12 cellular contexts compared by ENCODE assay signal in the genomic region with DNA sequence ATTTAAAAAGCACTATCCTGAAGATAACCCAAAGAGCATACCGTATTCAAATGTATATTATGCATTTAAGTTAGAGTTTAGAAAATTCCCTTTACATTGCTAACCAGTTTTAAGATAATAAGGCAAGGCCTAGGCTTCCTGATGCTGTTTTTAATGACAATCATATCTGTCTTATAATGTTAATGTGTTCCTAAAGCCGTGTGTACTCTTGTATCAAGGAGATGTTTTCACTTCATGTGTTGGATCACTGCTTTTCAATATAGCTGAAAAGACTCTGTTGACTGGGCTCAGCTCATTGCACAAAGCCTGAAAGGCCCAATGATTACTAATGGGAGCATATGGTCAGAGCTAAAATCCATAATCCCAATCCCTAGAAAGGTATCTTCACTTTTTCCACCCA.
DNase-seq lines count a peak whose midpoint lies in the region; ATAC-seq and TF ChIP-seq lines count a peak whose summit lies in the region.
"Had no signal": no experiment of that assay in that cellular context is flagged by ENCODE, and none has a peak within 500 bp of the region (broad histone marks: within the 10 kb centered on the region; RNA-seq: fewer than 3 reads in every experiment).

No MANE protein-coding gene starts in this region.

- 80 to 85% methylated on average over 1 of the region's 2 CpGs for WGBS in endodermal cell (ENCODE audit: insufficient coverage in 1 of 2, insufficient read length in 1 of 2), 2 experiments

- no peaks in the 10 kb centered on the region for H3K9me2 ChIP-seq in GM23338 (ENCODE audit: insufficient read depth)

- intact Hi-C loops in upper lobe of right lung (cut with DNase I): no loop called here
- intact Hi-C loops in gastrocnemius medialis (cut with DNase I; ENCODE audit: low total_unique reads): no loop called here
- intact Hi-C loops in activated CD4-positive, alpha-beta T cell treated with anti-CD3 and anti-CD28 coated beads for 36 hours (cut with DNase I, micrococcal nuclease): no loop called here

- H3K36me3 Mint-ChIP-seq in GM23338 (ENCODE audit: low read depth) (no peaks in the 10 kb centered on the region), endodermal cell (ENCODE audit: low read depth) (no peaks in the 10 kb centered on the region), neural progenitor cell (peaks cover 10% of the 10 kb centered on the region)
- H3K36me3 Mint-ChIP-seq in activated CD4-positive, alpha-beta T cell treated with anti-CD3 and anti-CD28 coated beads for 36 hours (ENCODE audit: low read depth): no peaks in the 10 kb centered on the region

- TF ChIP-seq CTCF in GM23338 (conservative IDR thresholded peaks at IDR 0.05; ENCODE audit: low read depth in 2 of 2): no peak
- no peak for TF ChIP-seq CTCF in endodermal cell (conservative IDR thresholded peaks at IDR 0.05)
- TF ChIP-seq CTCF in neural progenitor cell (IDR thresholded peaks at IDR 0.05): no peak
- TF ChIP-seq CTCF in upper lobe of right lung (IDR thresholded peaks at IDR 0.05): no peak
- TF ChIP-seq CTCF in gastrocnemius medialis (IDR thresholded peaks at IDR 0.05 in 4 of 5, conservative IDR thresholded peaks at IDR 0.05 in 1 of 5): no peak

- H3K27me3 Mint-ChIP-seq in GM23338 (ENCODE audit: insufficient read depth, low read depth, poor library complexity) (no peaks in the 10 kb centered on the region), endodermal cell (ENCODE audit: insufficient read depth) (no peaks in the 10 kb centered on the region), neural progenitor cell (ENCODE audit: insufficient read depth, low read depth) (no peaks in the 10 kb centered on the region)
- no peaks in the 10 kb centered on the region for H3K27me3 Mint-ChIP-seq in activated CD4-positive, alpha-beta T cell treated with anti-CD3 and anti-CD28 coated beads for 36 hours
- H3K27me3 Mint-ChIP-seq: B cell; CD4-positive, alpha-beta T cell had no signal

- H3K36me3 ChIP-seq in GM23338 (ENCODE audit: insufficient read depth): no peaks in the 10 kb centered on the region
- no peaks in the 10 kb centered on the region for H3K36me3 ChIP-seq in endodermal cell (ENCODE audit: control insufficient read depth, insufficient read depth, low read length)
- H3K36me3 ChIP-seq in neural progenitor cell: no peaks in the 10 kb centered on the region
- H3K36me3 ChIP-seq in upper lobe of right lung: no peaks in the 10 kb centered on the region
- no peaks in the 10 kb centered on the region for H3K36me3 ChIP-seq in gastrocnemius medialis

- CTCF ChIA-PET in activated CD4-positive, alpha-beta T cell treated with anti-CD3 and anti-CD28 coated beads for 36 hours (lab: Charles Lee): no interaction called here

- peak overlapping the region; percentile 44 for H3K4me2 ChIP-seq in GM23338
- peak overlapping the region; percentile 63 for H3K4me2 ChIP-seq in neural progenitor cell

- no peaks in the 10 kb centered on the region for H3K9me3 ChIP-seq in endodermal cell (ENCODE audit: control insufficient read depth, low read length)
- H3K9me3 ChIP-seq in neural progenitor cell (ENCODE audit: low read depth): no peaks in the 10 kb centered on the region
- no peaks in the 10 kb centered on the region for H3K9me3 ChIP-seq in upper lobe of right lung
- no peaks in the 10 kb centered on the region for H3K9me3 ChIP-seq in gastrocnemius medialis

- in situ Hi-C loops in gastrocnemius medialis (cut with MboI; ENCODE audit: low sequenced_read_pairs in 4 of 4): no loop called here

- H3K27ac Mint-ChIP-seq in GM23338 (0 out of 2 replicates have a peak overlapping the region, but pooled peaks have one; percentile 2), endodermal cell (no peak overlapping the region), neural progenitor cell (peak overlapping the region; percentile 95)
- H3K27ac Mint-ChIP-seq in activated CD4-positive, alpha-beta T cell treated with anti-CD3 and anti-CD28 coated beads for 36 hours: no peak overlapping the region
- H3K27ac Mint-ChIP-seq: B cell; CD4-positive, alpha-beta T cell had no signal

- no peak for DNase-seq in GM23338 (ENCODE audit: low spot score)
- peak; percentile 87 for DNase-seq in NCI-H82 (lab: John Stamatoyannopoulos, UW)
- no peak for DNase-seq in endodermal cell
- DNase-seq in neural progenitor cell (ENCODE audit: low spot score): peak; percentile 17
- DNase-seq in upper lobe of right lung: no peak
- no peak for DNase-seq in gastrocnemius medialis
- DNase-seq in activated CD4-positive, alpha-beta T cell treated with anti-CD3 and anti-CD28 coated beads for 36 hours: no peak
- DNase-seq: ACHN; C1 segment of cervical spinal cord; CD4-positive, alpha-beta T cell; DMS53 had no signal

- H3K79me2 ChIP-seq in GM23338 (replicated peaks; ENCODE audit: insufficient read depth) (no peaks in the 10 kb centered on the region), neural progenitor cell (ENCODE audit: low read depth) (peaks cover 18% of the 10 kb centered on the region)

- no peaks in the 10 kb centered on the region for H3K27me3 ChIP-seq in GM23338 (ENCODE audit: insufficient read depth)
- H3K27me3 ChIP-seq in endodermal cell (ENCODE audit: control insufficient read depth, insufficient read depth, low read length, poor library complexity, severe bottlenecking): no peaks in the 10 kb centered on the region
- no peaks in the 10 kb centered on the region for H3K27me3 ChIP-seq in neural progenitor cell
- H3K27me3 ChIP-seq in upper lobe of right lung: no peaks in the 10 kb centered on the region
- H3K27me3 ChIP-seq in gastrocnemius medialis: no peaks in the 10 kb centered on the region

- H3K27ac ChIP-seq in GM23338 (ENCODE audit: low read depth): no peak overlapping the region
- H3K27ac ChIP-seq in endodermal cell (ENCODE audit: low read depth, low read length): peak overlapping the region; percentile 9
- peak overlapping the region; percentile 97 for H3K27ac ChIP-seq in neural progenitor cell
- H3K27ac ChIP-seq in upper lobe of right lung: no peak overlapping the region
- H3K27ac ChIP-seq in gastrocnemius medialis: no peak overlapping the region

- H3F3A ChIP-seq in GM23338 (replicated peaks; ENCODE audit: low read depth): no peaks in the 10 kb centered on the region
- H3F3A ChIP-seq in neural progenitor cell (ENCODE audit: low read depth): peaks cover 51% of the 10 kb centered on the region

- POLR2A ChIA-PET in activated CD4-positive, alpha-beta T cell treated with anti-CD3 and anti-CD28 coated beads for 36 hours (lab: Charles Lee): no interaction called here

- no peak overlapping the region for H2AFZ ChIP-seq in GM23338
- H2AFZ ChIP-seq in neural progenitor cell (replicated peaks): no peak overlapping the region

- no peaks in the 10 kb centered on the region for H4K20me1 ChIP-seq in GM23338 (replicated peaks; ENCODE audit: insufficient read depth)
- no peaks in the 10 kb centered on the region for H4K20me1 ChIP-seq in neural progenitor cell (ENCODE audit: low read depth)

- no peak for ATAC-seq in GM23338
- no peak for ATAC-seq in upper lobe of right lung
- no peak for ATAC-seq in gastrocnemius medialis
- ATAC-seq in activated CD4-positive, alpha-beta T cell treated with anti-CD3 and anti-CD28 coated beads for 36 hours: no peak

- peaks cover 39% of the 10 kb centered on the region for H3K4me1 ChIP-seq in GM23338 (ENCODE audit: insufficient read depth)
- H3K4me1 ChIP-seq in endodermal cell (ENCODE audit: control insufficient read depth, insufficient read depth, low read length): no peaks in the 10 kb centered on the region
- peaks cover 77% of the 10 kb centered on the region for H3K4me1 ChIP-seq in neural progenitor cell
- H3K4me1 ChIP-seq in upper lobe of right lung: no peaks in the 10 kb centered on the region
- no peaks in the 10 kb centered on the region for H3K4me1 ChIP-seq in gastrocnemius medialis

- H3K4me3 ChIP-seq in GM23338 (no peak overlapping the region), endodermal cell (ENCODE audit: low read length) (no peak overlapping the region), neural progenitor cell (no peak overlapping the region), upper lobe of right lung (no peak overlapping the region), gastrocnemius medialis (no peak overlapping the region)

- H3K9me3 Mint-ChIP-seq in GM23338: no peaks in the 10 kb centered on the region
- no peaks in the 10 kb centered on the region for H3K9me3 Mint-ChIP-seq in endodermal cell
- no peaks in the 10 kb centered on the region for H3K9me3 Mint-ChIP-seq in neural progenitor cell
- no peaks in the 10 kb centered on the region for H3K9me3 Mint-ChIP-seq in activated CD4-positive, alpha-beta T cell treated with anti-CD3 and anti-CD28 coated beads for 36 hours (ENCODE audit: low read depth)
- H3K9me3 Mint-ChIP-seq: CD4-positive, alpha-beta T cell had no signal

- no peak overlapping the region for H3K4me3 Mint-ChIP-seq in GM23338
- H3K4me3 Mint-ChIP-seq in endodermal cell: no peak overlapping the region
- peak overlapping the region; percentile 35 for H3K4me3 Mint-ChIP-seq in neural progenitor cell
- no peak overlapping the region for H3K4me3 Mint-ChIP-seq in activated CD4-positive, alpha-beta T cell treated with anti-CD3 and anti-CD28 coated beads for 36 hours
- H3K4me3 Mint-ChIP-seq: B cell; CD4-positive, alpha-beta T cell had no signal

- H3K4me1 Mint-ChIP-seq in GM23338: peaks cover 29% of the 10 kb centered on the region
- H3K4me1 Mint-ChIP-seq in endodermal cell: peaks cover 15% of the 10 kb centered on the region
- peaks cover 77% of the 10 kb centered on the region for H3K4me1 Mint-ChIP-seq in neural progenitor cell
- H3K4me1 Mint-ChIP-seq in activated CD4-positive, alpha-beta T cell treated with anti-CD3 and anti-CD28 coated beads for 36 hours: no peaks in the 10 kb centered on the region
- H3K4me1 Mint-ChIP-seq: B cell had no signal

- H3K9ac ChIP-seq in endodermal cell (ENCODE audit: extremely low read depth, low read length, poor library complexity, severe bottlenecking) (no peak overlapping the region), neural progenitor cell (no peak overlapping the region)

- TF ChIP-seq POLR2A in gastrocnemius medialis (IDR thresholded peaks at IDR 0.05): no peak

TF ChIP-seq in GM23338, 12 proteins besides CTCF, POLR2A, EP300 and RAD21 (continues in another document):
- no peak for TF ChIP-seq NANOG (IDR thresholded peaks at IDR 0.05; ENCODE audit: borderline replicate concordance)

Comparison
In these comparisons a context has a peak if more than half of its experiments do, and no peak if none do; other contexts are left out.
1. DNase-seq: peak in NCI-H82 (single experiment) and neural progenitor cell (single experiment); none in GM23338 (single experiment), endodermal cell (single experiment), upper lobe of right lung (single experiment), gastrocnemius medialis (0 of 2) and activated CD4-positive, alpha-beta T cell treated with anti-CD3 and anti-CD28 coated beads for 36 hours (single experiment).
2. H3K27ac ChIP-seq: peak in endodermal cell (single experiment) and neural progenitor cell (single experiment); none in GM23338 (single experiment), upper lobe of right lung (single experiment) and gastrocnemius medialis (0 of 4).
3. H3K27ac Mint-ChIP-seq: peak in GM23338 (single experiment) and neural progenitor cell (single experiment); none in endodermal cell (single experiment) and activated CD4-positive, alpha-beta T cell treated with anti-CD3 and anti-CD28 coated beads for 36 hours (single experiment).